In genomic region chr13:45879666-45880065, GRCh38 we compare ENCODE assay signal across 9 cellular contexts. TPM values are rescaled to one million over a fixed set of nuclear protein-coding genes. Genes with fewer than 3 reads are reported as not detected.
DNase-seq lines count a peak whose midpoint lies in the region; ATAC-seq, FAIRE-seq and TF ChIP-seq lines count a peak whose summit lies in the region.
"Had no signal": no experiment of that assay in that cellular context is flagged by ENCODE, and none has a peak within 500 bp of the region (broad histone marks: within the 10 kb centered on the region; RNA-seq: fewer than 3 reads in every experiment).

No MANE protein-coding gene starts in this region.

- CTCF ChIA-PET in CD4-positive, alpha-beta T cell (lab: Charles Lee): interaction anchor here (0.7 kb wide), 1 partner anchor 72 kb away, joined by 3 read pairs; no protein-coding TSS in a partner anchor

- no peak overlapping the region for H3K9ac ChIP-seq in kidney (ENCODE audit: low read length in 2 of 2)

- TF ChIP-seq EP300 in Ishikawa (IDR thresholded peaks at IDR 0.05; ENCODE audit: borderline replicate concordance): no peak

- TF ChIP-seq RAD21 in Ishikawa (IDR thresholded peaks at IDR 0.05; ENCODE audit: low read depth): peak; percentile 66

- H3K27me3 Mint-ChIP-seq in CD4-positive, alpha-beta T cell: no peaks in the 10 kb centered on the region
- peaks cover 58% of the 10 kb centered on the region for H3K27me3 Mint-ChIP-seq in T-helper 17 cell

- FAIRE-seq in kidney (lab: Jason Lieb, UNC): no peak

- H3K4me1 ChIP-seq in kidney (ENCODE audit: control insufficient read depth in 1 of 2, insufficient read depth in 1 of 2, low read depth in 1 of 2, low read length in 2 of 2): no peaks in the 10 kb centered on the region

- intact Hi-C loops in CD4-positive, alpha-beta T cell (cut with DNase I, micrococcal nuclease): loop anchor here in 1 of 2 experiments (10.0 kb wide), 1 partner anchor 255 kb away; no protein-coding TSS in a partner anchor
- intact Hi-C loops in kidney (cut with DNase I): no loop called here

- H3K27ac Mint-ChIP-seq in CD4-positive, alpha-beta T cell: no peak overlapping the region
- H3K27ac Mint-ChIP-seq in T-helper 17 cell: no peak overlapping the region

- no peaks in the 10 kb centered on the region for H3K27me3 ChIP-seq in CD4-positive, alpha-beta T cell (ENCODE audit: control insufficient read depth, insufficient read depth, low read length)

- H3K9me3 ChIP-seq in CD4-positive, alpha-beta T cell (ENCODE audit: control insufficient read depth, low read length): no peaks in the 10 kb centered on the region
- H3K9me3 ChIP-seq in kidney (ENCODE audit: control insufficient read depth in 1 of 2, low read length in 2 of 2): no peaks in the 10 kb centered on the region
- no peaks in the 10 kb centered on the region for H3K9me3 ChIP-seq in T-helper 17 cell (ENCODE audit: control insufficient read depth, low read length, poor library complexity, severe bottlenecking)

- in situ Hi-C loops in astrocyte of the cerebellum (cut with HindIII; ENCODE audit: low sequenced_read_pairs): no loop called here

- no peaks in the 10 kb centered on the region for H3K4me1 Mint-ChIP-seq in CD4-positive, alpha-beta T cell (ENCODE audit: low read depth)
- H3K4me1 Mint-ChIP-seq in T-helper 17 cell: peaks cover 3% of the 10 kb centered on the region

- H3K36me3 Mint-ChIP-seq in CD4-positive, alpha-beta T cell (ENCODE audit: low read depth): no peaks in the 10 kb centered on the region
- H3K36me3 Mint-ChIP-seq in T-helper 17 cell (ENCODE audit: low read depth): peaks cover 2% of the 10 kb centered on the region

- H3K27ac ChIP-seq in CD4-positive, alpha-beta T cell (ENCODE audit: low read depth, low read length): no peak overlapping the region
- no peak overlapping the region for H3K27ac ChIP-seq in kidney (ENCODE audit: low read depth in 2 of 2, low read length in 2 of 2)

- POLR2A ChIA-PET in CD4-positive, alpha-beta T cell (lab: Charles Lee): interaction anchor here (0.6 kb wide), 1 partner anchor 296 kb away, joined by 3 read pairs; no protein-coding TSS in a partner anchor

- no peaks in the 10 kb centered on the region for H3K9me3 Mint-ChIP-seq in CD4-positive, alpha-beta T cell

- no peak overlapping the region for H3K4me3 Mint-ChIP-seq in CD4-positive, alpha-beta T cell
- H3K4me3 Mint-ChIP-seq in T-helper 17 cell: no peak overlapping the region

- H3K36me3 ChIP-seq in kidney (ENCODE audit: control insufficient read depth in 1 of 2, insufficient read depth in 2 of 2, low read length in 2 of 2): no peaks in the 10 kb centered on the region

- H3K4me3 ChIP-seq in astrocyte of the cerebellum (ENCODE audit: low read depth, low read length) (no peak overlapping the region), kidney (ENCODE audit: low read length in 2 of 2) (no peak overlapping the region)

- peak; percentile 21 for TF ChIP-seq CTCF in CD4-positive, alpha-beta T cell (IDR thresholded peaks at IDR 0.05)
- peak; percentile 57 for TF ChIP-seq CTCF in astrocyte of the cerebellum (IDR thresholded peaks at IDR 0.05; ENCODE audit: low read depth, low read length, missing control alignments)
- peak; percentile 36 for TF ChIP-seq CTCF in kidney (IDR thresholded peaks at IDR 0.05; ENCODE audit: borderline replicate concordance, extremely low read depth, insufficient read depth)

- ATAC-seq in CD4-positive, alpha-beta T cell (ENCODE audit: poor library complexity): no peak
- ATAC-seq in T-helper 17 cell (no peak), GM21526 (IDR thresholded peaks at IDR 0.05; ENCODE audit: low FRiP score, unreplicated experiment) (no peak), HG03565 (IDR thresholded peaks at IDR 0.05; ENCODE audit: unreplicated experiment) (no peak)

- peak in 2 of 10 experiments; percentile 5 to 6 for DNase-seq in CD4-positive, alpha-beta T cell
- DNase-seq in astrocyte of the cerebellum (ENCODE audit: low read depth): no peak
- DNase-seq in kidney: no peak
- no peak for DNase-seq in occipital lobe (lab: John Stamatoyannopoulos, UW)
- DNase-seq in T-helper 17 cell: no peak
- DNase-seq: DND-41 had no signal

TF ChIP-seq in Ishikawa, 13 proteins besides CTCF, POLR2A, EP300 and RAD21:
- TF ChIP-seq TEAD4 (IDR thresholded peaks at IDR 0.05): no peak
- no peak for TF ChIP-seq TAF1 (IDR thresholded peaks at IDR 0.05; ENCODE audit: low read depth)
- peak; percentile 98 for TF ChIP-seq MAX (IDR thresholded peaks at IDR 0.05)
- TF ChIP-seq CEBPB (IDR thresholded peaks at IDR 0.05): no peak
- peak; percentile 39; the same call in 1 of the 2 replicates for TF ChIP-seq NFIC (IDR thresholded peaks at IDR 0.05)
- TF ChIP-seq CREB1 (IDR thresholded peaks at IDR 0.05; ENCODE audit: low read depth): no peak
- no peak for TF ChIP-seq YY1 (IDR thresholded peaks at IDR 0.05; ENCODE audit: low read depth)
- TF ChIP-seq USF1 (IDR thresholded peaks at IDR 0.05): no peak
- TF ChIP-seq REST (IDR thresholded peaks at IDR 0.05; ENCODE audit: low read depth): no peak

RNA-seq across cellular contexts. Expression of gene SIAH3, which starts 28.1 kb away (rescaled TPM):
- 1 to 10 TPM; 1.3 to 1.6 TPM for total RNA-seq in CD4-positive, alpha-beta T cell
- total RNA-seq in kidney: 0.03 TPM
- polyA plus RNA-seq in kidney (ENCODE audit: insufficient read depth, low read depth, low replicate concordance): 0.41 TPM
- 9.8 TPM for total RNA-seq in occipital lobe
- total RNA-seq in T-helper 17 cell: under 1 TPM; 0.10 to 0.15 TPM
